ENCODE assay signal across 10 cellular contexts in genomic region chr3:184582998-184583344, GRCh38. TPM values are rescaled to one million over a fixed set of nuclear protein-coding genes. Genes with fewer than 3 reads are reported as not detected.
DNase-seq lines count a peak whose midpoint lies in the region; ATAC-seq, FAIRE-seq and TF ChIP-seq lines count a peak whose summit lies in the region.
"Had no signal": no experiment of that assay in that cellular context is flagged by ENCODE, and none has a peak within 500 bp of the region (broad histone marks: within the 10 kb centered on the region; RNA-seq: fewer than 3 reads in every experiment).

No MANE protein-coding gene starts in this region.

- H3K4me1 ChIP-seq in HUES48 (ENCODE audit: control insufficient read depth, insufficient read depth, low read length) (peaks cover 33% of the 10 kb centered on the region), liver (ENCODE audit: control insufficient read depth in 4 of 4, insufficient read depth in 4 of 4, low read length in 3 of 4) (peaks cover 17 to 35% (median 29%) of the 10 kb centered on the region in 4 donors), spleen (peaks cover 5 to 53% (median 23%) of the 10 kb centered on the region in 6 donors)

- TF ChIP-seq POLR2A in spleen (IDR thresholded peaks at IDR 0.05) = no peak

- H3K9ac ChIP-seq in HUES48 (ENCODE audit: low read depth, low read length) = no peak overlapping the region
- no peak overlapping the region for H3K9ac ChIP-seq in liver (ENCODE audit: low read depth in 1 of 2, low read length in 2 of 2)

- ATAC-seq in HG03378 (IDR thresholded peaks at IDR 0.05; ENCODE audit: unreplicated experiment) = no peak

- H3K4me3 ChIP-seq in HUES48 (ENCODE audit: low read depth, low read length) (peak overlapping the region; percentile 63), liver (ENCODE audit: low read depth in 1 of 3, low read length in 3 of 3) (peak overlapping the region in 2 of 3 donors; percentile 24 to 46), spleen (peak overlapping the region; percentile 17 to 68 (median 40))

- H3K9me3 ChIP-seq in HUES48 (ENCODE audit: control insufficient read depth, insufficient read depth, low read length) (no peaks in the 10 kb centered on the region), liver (ENCODE audit: control insufficient read depth in 4 of 4, low read length in 3 of 4) (no peaks in the 10 kb centered on the region), spleen (no peaks in the 10 kb centered on the region)

- intact Hi-C loops in spleen (cut with DNase I; ENCODE audit: low total_unique reads) = no loop called here

- peaks cover 93% of the 10 kb centered on the region for H3K27me3 ChIP-seq in HUES48 (ENCODE audit: control insufficient read depth, insufficient read depth, low read length)
- H3K27me3 ChIP-seq in liver (ENCODE audit: control insufficient read depth in 4 of 4, insufficient read depth in 4 of 4, low read length in 3 of 4) = no peaks in the 10 kb centered on the region
- peaks cover 0 to 44% (median 13%) of the 10 kb centered on the region in 7 donors for H3K27me3 ChIP-seq in spleen (replicated peaks in 1 of 7)

- H3K27ac ChIP-seq in HUES48 (ENCODE audit: low read depth, low read length) (peak overlapping the region; percentile 58), cingulate gyrus (ENCODE audit: low read depth, low read length) (peak overlapping the region; percentile 85), liver (ENCODE audit: low read depth in 1 of 2, low read length in 2 of 2) (no peak overlapping the region), spleen (peak overlapping the region in 7 of 8 donors; percentile 5 to 57 (median 34))

- 73% methylated on average over 13 of the region's 13 CpGs for WGBS in liver
- WGBS in spleen, 5 donors = 52 to 73% (median 59%) methylated on average over 10 to 13 of the region's 13 CpGs

- TF ChIP-seq RAD21 in liver (IDR thresholded peaks at IDR 0.05) = no peak

- no peaks in the 10 kb centered on the region for H3K36me3 ChIP-seq in HUES48 (ENCODE audit: control insufficient read depth, insufficient read depth, low read length)
- no peaks in the 10 kb centered on the region for H3K36me3 ChIP-seq in liver (ENCODE audit: control insufficient read depth in 4 of 4, insufficient read depth in 3 of 4, low read depth in 1 of 4, low read length in 3 of 4)
- H3K36me3 ChIP-seq in spleen = no peaks in the 10 kb centered on the region

- TF ChIP-seq CTCF in liver (IDR thresholded peaks at IDR 0.05; ENCODE audit: low read depth, low read length, missing input control) (no peak), spleen (IDR thresholded peaks at IDR 0.05 in 8 of 11, conservative IDR thresholded peaks at IDR 0.05 in 3 of 11) (no peak), D721Med (IDR thresholded peaks at IDR 0.05; ENCODE audit: insufficient read depth, missing control alignments) (no peak)

- no peak for FAIRE-seq in D721Med (lab: Jason Lieb, UNC)

- no peak for DNase-seq in spleen
- DNase-seq in D721Med (ENCODE audit: insufficient read length, low spot score) = no peak
- DNase-seq in DMS53 treated with DMSO at 0.1 percent for 48 hours (lab: John Stamatoyannopoulos, UW; ENCODE audit: unreplicated experiment) = no peak
- no peak for DNase-seq in amniotic stem cell (lab: John Stamatoyannopoulos, UW)
- DNase-seq: activated CD4-positive, alpha-beta T cell treated with anti-CD3 and anti-CD28 coated beads for 48 hours; NCI-H2029 treated with DMSO at 0.1 percent for 48 hours had no signal

TF ChIP-seq in liver, 16 proteins besides CTCF, POLR2A, EP300 and RAD21:
- TF ChIP-seq ATF3 (IDR thresholded peaks at IDR 0.05) (no peak), YY1 (IDR thresholded peaks at IDR 0.05) (no peak), HNF4G (IDR thresholded peaks at IDR 0.05) (no peak), NR2F2 (IDR thresholded peaks at IDR 0.05) (no peak), TAF1 (conservative IDR thresholded peaks at IDR 0.05) (no peak), JUND (IDR thresholded peaks at IDR 0.05) (no peak)

RNA-seq across cellular contexts. Expression of gene EPHB3, which starts 21.4 kb away (rescaled TPM):
- total RNA-seq in liver (1 to 10 TPM in 1 of 2 donors, under 1 TPM in 1; 0.84 to 1.8 TPM), spleen (1 to 10 TPM in 4 of 7 donors, under 1 TPM in 3; 0.23 to 2.3 (median 1.3) TPM)
- polyA plus RNA-seq in liver (under 1 TPM; 0.14 to 0.51 TPM), spleen (under 1 TPM; 0.48 to 0.98 (median 0.52) TPM)

Comparison
In these comparisons a context has a peak if more than half of its experiments do, and no peak if none do; other contexts are left out.
1. H3K27ac ChIP-seq: peak in HUES48 (single experiment), cingulate gyrus (single experiment) and spleen (7 of 8); none in liver (0 of 2).
2. Peak in every context shown above with its lines, with median percentiles within 50 percentile points of each other: H3K4me3 ChIP-seq.